In genomic region chr10:32256613-32257437, GRCh38 we compare ENCODE assay signal across 1 cellular context.
TF ChIP-seq lines count a peak whose summit lies in the region.

No MANE protein-coding gene starts in this region.

TF ChIP-seq in HepG2, 621 proteins besides CTCF, POLR2A, EP300 and RAD21 (continued from another document):
- no peak for TF ChIP-seq ZBTB49 (CRISPR knock-in tag; IDR thresholded peaks at IDR 0.05; ENCODE audit: borderline replicate concordance)
- no peak for TF ChIP-seq BORCS8-MEF2B (CRISPR knock-in tag; IDR thresholded peaks at IDR 0.05)
- TF ChIP-seq XRCC5 (optimal IDR thresholded peaks at IDR 0.05; ENCODE audit: low read length), result peak; percentile 70
- peak; percentile 25; the same call in 1 of the 2 replicates for TF ChIP-seq HNF1B (CRISPR knock-in tag; IDR thresholded peaks at IDR 0.05)
- no peak for TF ChIP-seq PHF21A (CRISPR knock-in tag; IDR thresholded peaks at IDR 0.05)
- no peak for TF ChIP-seq ZNF503 (CRISPR knock-in tag; IDR thresholded peaks at IDR 0.05)
- TF ChIP-seq ZNF121 (CRISPR knock-in tag; IDR thresholded peaks at IDR 0.05), result no peak; the same call in 1 of the 2 replicates
- TF ChIP-seq TIGD3 (CRISPR knock-in tag; IDR thresholded peaks at IDR 0.05; ENCODE audit: borderline replicate concordance), result no peak
- TF ChIP-seq MIXL1 (CRISPR knock-in tag; IDR thresholded peaks at IDR 0.05), result peak; percentile 63
- no peak for TF ChIP-seq TP53 (CRISPR knock-in tag; conservative IDR thresholded peaks at IDR 0.05)
